ENCODE assay signal across 9 cellular contexts in genomic region chr2:65054749-65055426, GRCh38. TPM values are rescaled to one million over a fixed set of nuclear protein-coding genes. Genes with fewer than 3 reads are reported as not detected.
DNase-seq lines count a peak whose midpoint lies in the region; ATAC-seq, FAIRE-seq and TF ChIP-seq lines count a peak whose summit lies in the region.
"Had no signal": no experiment of that assay in that cellular context is flagged by ENCODE, and none has a peak within 500 bp of the region (broad histone marks: within the 10 kb centered on the region; RNA-seq: fewer than 3 reads in every experiment).

No MANE protein-coding gene starts in this region.

- peaks cover 20% of the 10 kb centered on the region for H3K36me3 Mint-ChIP-seq in CD8-positive, alpha-beta T cell
- peaks cover 6% of the 10 kb centered on the region for H3K36me3 Mint-ChIP-seq in nephron (ENCODE audit: low read depth)

- H3K9me3 Mint-ChIP-seq in CD8-positive, alpha-beta T cell: no peaks in the 10 kb centered on the region
- H3K9me3 Mint-ChIP-seq in nephron: no peaks in the 10 kb centered on the region

- peaks cover 6% of the 10 kb centered on the region for H4K20me1 ChIP-seq in K562 (replicated peaks; ENCODE audit: control insufficient read depth, insufficient read depth, low read length)

- peak overlapping the region; percentile 99 for H3K4me3 Mint-ChIP-seq in CD8-positive, alpha-beta T cell
- peak overlapping the region; percentile 96 to 99 (median 98) for H3K4me3 Mint-ChIP-seq in nephron

- WGBS in K562 (ENCODE audit: insufficient coverage, low coverage, missing lambda C conversion rate): 73% methylated on average over 5 of the region's 5 CpGs

- no peak for DNase-seq in CD8-positive, alpha-beta T cell
- peak; percentile 37 for DNase-seq in HuH-7.5 (ENCODE audit: low spot score)
- no peak for DNase-seq in K562 (ENCODE audit: extremely low read depth in 1 of 4, low spot score in 3 of 4)
- no peak for DNase-seq in NCI-H345 (lab: John Stamatoyannopoulos, UW)
- DNase-seq in activated effector memory CD4-positive, alpha-beta T cell treated with Interleukin-2 at 50 U/mL for 16 hours: no peak

- in situ Hi-C loops in K562 (cut with MboI): no loop called here

- TF ChIP-seq CTCF in CD8-positive, alpha-beta T cell (IDR thresholded peaks at IDR 0.05): no peak
- TF ChIP-seq CTCF in K562 (IDR thresholded peaks at IDR 0.05 in 2 of 3, conservative IDR thresholded peaks at IDR 0.05 in 1 of 3; ENCODE audit: insufficient read depth in 2 of 3, low read depth in 1 of 3, low read length in 3 of 3): no peak
- TF ChIP-seq CTCF in nephron (IDR thresholded peaks at IDR 0.05; ENCODE audit: unreplicated experiment in 3 of 3): no peak

- no peak for TF ChIP-seq EP300 in K562 (IDR thresholded peaks at IDR 0.05; ENCODE audit: low read length)

- H3K79me2 ChIP-seq in K562 (ENCODE audit: control insufficient read depth, insufficient read depth, low read length): peaks cover 21% of the 10 kb centered on the region

- no peaks in the 10 kb centered on the region for H3K27me3 Mint-ChIP-seq in CD8-positive, alpha-beta T cell (ENCODE audit: low read depth)
- H3K27me3 Mint-ChIP-seq in nephron (ENCODE audit: low read depth): no peaks in the 10 kb centered on the region

- H3K9me1 ChIP-seq in K562 (ENCODE audit: control insufficient read depth, insufficient read depth, low read length): no peaks in the 10 kb centered on the region

- peaks cover 64% of the 10 kb centered on the region for H3K4me1 Mint-ChIP-seq in CD8-positive, alpha-beta T cell (ENCODE audit: low read depth)
- H3K4me1 Mint-ChIP-seq in nephron: peaks cover 40% of the 10 kb centered on the region

- no peak for FAIRE-seq in K562 (lab: Jason Lieb, UNC)

- no peak overlapping the region for H2AFZ ChIP-seq in K562 (ENCODE audit: low read depth, low read length)

- TF ChIP-seq RAD21 in K562 (CRISPR knock-in tag; conservative IDR thresholded peaks at IDR 0.05 in 1 of 2, IDR thresholded peaks at IDR 0.05 in 1 of 2): no peak

- no peak overlapping the region for H3K27ac ChIP-seq in CD8-positive, alpha-beta T cell (ENCODE audit: low read depth, low read length)
- no peak overlapping the region for H3K27ac ChIP-seq in K562 (ENCODE audit: extremely low read depth, low read depth, low read length)
- H3K27ac ChIP-seq: SJSA1 had no signal

- no peaks in the 10 kb centered on the region for H3K36me3 ChIP-seq in CD8-positive, alpha-beta T cell (ENCODE audit: insufficient read depth, low read length)
- no peaks in the 10 kb centered on the region; the same call in 2 of the 3 replicates for H3K36me3 ChIP-seq in K562 (ENCODE audit: control insufficient read depth, insufficient read depth, low read length)

- peaks cover 63% of the 10 kb centered on the region for H3K4me1 ChIP-seq in CD8-positive, alpha-beta T cell (ENCODE audit: insufficient read depth, low read length)
- peaks cover 12 to 27% of the 10 kb centered on the region in 2 experiments; a peak in 4 of 5 replicates for H3K4me1 ChIP-seq in K562 (replicated peaks in 1 of 2; ENCODE audit: control insufficient read depth in 2 of 2, insufficient read depth in 2 of 2, low read length in 2 of 2)

- POLR2A ChIA-PET in CD8-positive, alpha-beta T cell (lab: Charles Lee): interaction anchor here (0.6 to 4.4 kb wide), 7 partner anchors 13 to 172 kb away, joined by 3 to 51 read pairs (median 6); partner anchors contain the start of genes ACTR2 and RAB1A
- POLR2A ChIA-PET in K562 (lab: Yijun Ruan, JAX): interaction anchor here (0.6 to 2.3 kb wide), 6 partner anchors 8 to 183 kb away, joined by 3 to 9 read pairs (median 3); no protein-coding TSS in a partner anchor

- BruUV-seq in K562 (replicated peaks; lab: Mats Ljungman, UMichigan): no TSS peak

- peak overlapping the region in 1 of 2 experiments; percentile 94; a peak in 1 of 4 replicates for H3K9ac ChIP-seq in K562 (ENCODE audit: insufficient read depth in 1 of 2, low read depth in 2 of 2, low read length in 2 of 2)

- H3K4me3 ChIP-seq in CD8-positive, alpha-beta T cell (ENCODE audit: low read depth, low read length): no peak overlapping the region
- H3K4me3 ChIP-seq in K562: no peak overlapping the region

- no peaks in the 10 kb centered on the region for H3K27me3 ChIP-seq in CD8-positive, alpha-beta T cell (ENCODE audit: insufficient read depth, low read length)
- no peaks in the 10 kb centered on the region for H3K27me3 ChIP-seq in K562 (ENCODE audit: control insufficient read depth in 2 of 2, insufficient read depth in 2 of 2, low read length in 2 of 2)
- H3K27me3 ChIP-seq: SJSA1 had no signal

- H3K27ac Mint-ChIP-seq in CD8-positive, alpha-beta T cell: peak overlapping the region; percentile 97
- no peak overlapping the region for H3K27ac Mint-ChIP-seq in nephron

- CTCF ChIA-PET in CD8-positive, alpha-beta T cell (lab: Charles Lee): interaction anchor here (0.9 to 3.9 kb wide), 7 partner anchors 9 to 138 kb away, joined by 3 to 15 read pairs (median 12); partner anchors contain the start of gene RAB1A
- CTCF ChIA-PET in K562 (lab: Yijun Ruan, JAX; ENCODE audit: low intra/inter-chr PET ratio): no interaction called here

- no peaks in the 10 kb centered on the region for H3K9me3 ChIP-seq in CD8-positive, alpha-beta T cell (ENCODE audit: low read length)
- no peaks in the 10 kb centered on the region for H3K9me3 ChIP-seq in K562 (replicated peaks; ENCODE audit: control insufficient read depth, insufficient read depth, low read depth, low read length)

- no peak for TF ChIP-seq POLR2A in K562 (conservative IDR thresholded peaks at IDR 0.05)

- intact Hi-C loops in CD8-positive, alpha-beta T cell (cut with DNase I, micrococcal nuclease): loop anchor here (1.0 to 10.0 kb wide), 11 partner anchors 68 to 1468 kb away; partner anchors contain the start of genes PELI1 (in 2 of the 2), SPRED2 (in 2 of the 2), MDH1 (in 1 of the 2) and SERTAD2 (in 1 of the 2)
- intact Hi-C loops in K562 (cut with micrococcal nuclease): no loop called here

- H3K4me2 ChIP-seq in K562 (ENCODE audit: insufficient read depth, low read length): peak overlapping the region; percentile 81

- ATAC-seq in CD8-positive, alpha-beta T cell: no peak
- ATAC-seq in K562 (no peak), HG03039 (IDR thresholded peaks at IDR 0.05; ENCODE audit: unreplicated experiment) (no peak), HG03025 (IDR thresholded peaks at IDR 0.05; ENCODE audit: low FRiP score, unreplicated experiment) (no peak)

TF ChIP-seq in K562, 482 proteins besides CTCF, POLR2A, EP300 and RAD21:
- TF ChIP-seq POLR2AphosphoS2 (IDR thresholded peaks at IDR 0.05; ENCODE audit: low read length): no peak
TF ChIP-seq in K562: peak in this region for 0.

RNA-seq across cellular contexts. Expression of gene CEP68, which starts 1.3 kb away (rescaled TPM):
- 10 to 100 TPM; 19.9 to 20.5 TPM for total RNA-seq in CD8-positive, alpha-beta T cell
- 19.6 and 32.3 TPM in 2 replicates for total RNA-seq in K562 (2011; cell fraction: chromatin; rRNA removed; ENCODE audit: low replicate concordance)
- total RNA-seq in K562 (2011; cell fraction: nucleolus; rRNA removed): 15.3 and 16.3 TPM in 2 replicates
- 16.1 and 19.7 TPM in 2 replicates for total RNA-seq in K562 (2011; cell fraction: nucleoplasm; rRNA removed)
- total RNA-seq in K562 (2014; rRNA removed) (4.5 and 7.2 TPM in 2 replicates), K562 (2014; rRNA removed; fragmentation: Illumina TruSeq; extraction: Trizol) (5.2 and 5.3 TPM in 2 replicates), K562 (2015; rRNA removed; fragmentation: Illumina TruSeq; extraction: Trizol) (4.8 and 5.1 TPM in 2 replicates), K562 (2021) (8.5 and 9.1 TPM in 2 replicates)
- polyA plus RNA-seq in K562 (2011; rRNA removed) (5.4 and 9.7 TPM in 2 replicates), K562 (2014; fragmentation: Illumina TruSeq; extraction: Trizol) (6.7 and 7.2 TPM in 2 replicates), K562 (2014; fragmentation: Nextera tagmentation; extraction: Ambion mirVana) (1 to 10 TPM; 1.4 to 1.5 TPM), K562 (2014; rRNA removed) (5.2 and 8.7 TPM in 2 replicates)
- 4.7 and 6.8 TPM in 2 replicates for polyA plus RNA-seq in K562 (2011; cell fraction: cytosol; rRNA removed)
- polyA plus RNA-seq in K562 (2011; cell fraction: nucleus; rRNA removed): 9.6 and 10.4 TPM in 2 replicates
- 4.6 and 8.4 TPM in 2 replicates for polyA plus RNA-seq in K562 (2012)
- 8.3 and 11.7 TPM in 2 replicates for polyA minus RNA-seq in K562 (2011; rRNA and poly(A)+ RNA removed)
- 3.4 and 4.0 TPM in 2 replicates for polyA minus RNA-seq in K562 (2011; cell fraction: cytosol; rRNA and poly(A)+ RNA removed)
- 10.6 and 15.1 TPM in 2 replicates for polyA minus RNA-seq in K562 (2011; cell fraction: nucleus; rRNA and poly(A)+ RNA removed)
